ENCODE assay signal across 31 cellular contexts in genomic region chr12:23855813-23856212, GRCh38.
A peak's percentile ranks its signal among the peaks of the same experiment; 100 is the strongest.
DNase-seq lines count a peak whose midpoint lies in the region; ATAC-seq, FAIRE-seq and TF ChIP-seq lines count a peak whose summit lies in the region.
"Had no signal": no experiment of that assay in that cellular context is flagged by ENCODE, and none has a peak within 500 bp of the region (broad histone marks: within the 10 kb centered on the region; RNA-seq: fewer than 3 reads in every experiment).

No MANE protein-coding gene starts in this region.

- H3K9me2 ChIP-seq in PC-9 (ENCODE audit: insufficient read depth) = no peaks in the 10 kb centered on the region

- H3K36me3 ChIP-seq in GM12878 (ENCODE audit: control insufficient read depth in 2 of 2, insufficient read depth in 2 of 2, low read length in 1 of 2) = no peaks in the 10 kb centered on the region
- no peaks in the 10 kb centered on the region for H3K36me3 ChIP-seq in PC-9 (ENCODE audit: low read depth)
- H3K36me3 ChIP-seq: MG63, SJSA1, upper lobe of right lung had no signal

- SMC1A ChIA-PET in GM12878 (lab: Charles Lee; ENCODE audit: uncharacterized antibody, unreplicated experiment) = interaction anchor here (1.1 to 1.3 kb wide), 2 partner anchors 93 to 691 kb away, joined by 3 to 4 read pairs; no protein-coding TSS in a partner anchor

- H3K4me3 Mint-ChIP-seq in activated CD4-positive, alpha-beta memory T cell treated with anti-CD3 and anti-CD28 coated beads, Interleukin-2, amount 10 ng/mL, durations not matched to agents 7 days and 5 days = no peak overlapping the region
- H3K4me3 Mint-ChIP-seq in activated naive CD8-positive, alpha-beta T cell treated with anti-CD3 and anti-CD28 coated beads, Interleukin-2, amount 50 U/mL, for 24 hours = no peak overlapping the region
- H3K4me3 Mint-ChIP-seq: GM23338, natural killer cell had no signal

- H3K27me3 Mint-ChIP-seq in activated CD4-positive, alpha-beta memory T cell treated with anti-CD3 and anti-CD28 coated beads, Interleukin-2, amount 10 ng/mL, durations not matched to agents 7 days and 5 days = no peaks in the 10 kb centered on the region
- no peaks in the 10 kb centered on the region for H3K27me3 Mint-ChIP-seq in activated naive CD8-positive, alpha-beta T cell treated with anti-CD3 and anti-CD28 coated beads, Interleukin-2, amount 50 U/mL, for 24 hours

- no peaks in the 10 kb centered on the region for H3F3A ChIP-seq in PC-9 (ENCODE audit: insufficient read depth, low read depth)

- H3K4me1 ChIP-seq in GM12878 (ENCODE audit: control insufficient read depth, insufficient read depth, low read length) (no peaks in the 10 kb centered on the region), PC-9 (replicated peaks; ENCODE audit: insufficient read depth) (no peaks in the 10 kb centered on the region)
- H3K4me1 ChIP-seq: SJSA1, upper lobe of right lung had no signal

- POLR2A ChIA-PET in GM12878 (lab: Charles Lee) = no interaction called here
- POLR2A ChIA-PET in PC-9 (lab: Charles Lee; ENCODE audit: unreplicated experiment) = no interaction called here
- POLR2A ChIA-PET in activated CD4-positive, alpha-beta memory T cell treated with anti-CD3 and anti-CD28 coated beads, Interleukin-2, amount 10 ng/mL, durations not matched to agents 7 days and 5 days (lab: Charles Lee) = no interaction called here

- TF ChIP-seq CTCF in GM12878 (IDR thresholded peaks at IDR 0.05 in 2 of 3, conservative IDR thresholded peaks at IDR 0.05 in 1 of 3; ENCODE audit: control insufficient read depth in 2 of 3, extremely low read depth in 1 of 3, insufficient read depth in 1 of 3, low read depth in 3 of 3, low read length in 3 of 3) (no peak), PC-9 (conservative IDR thresholded peaks at IDR 0.05) (no peak)

- intact Hi-C loops in GM12878 (cut with micrococcal nuclease; ENCODE audit: unreplicated experiment) (no loop called here), PC-9 (cut with micrococcal nuclease; ENCODE audit: unreplicated experiment) (no loop called here)

- WGBS in GM12878 (ENCODE audit: insufficient coverage, insufficient replicate concordance, low lambda C conversion rate, missing lambda C conversion rate) = 1% methylated on average over 4 of the region's 4 CpGs

- ATAC-seq in GM18498 (IDR thresholded peaks at IDR 0.05; ENCODE audit: unreplicated experiment) (peak; percentile 58), GM19372 (IDR thresholded peaks at IDR 0.05; ENCODE audit: low read depth, unreplicated experiment) (peak; percentile 91), HG03354 (IDR thresholded peaks at IDR 0.05; ENCODE audit: poor library complexity, severe bottlenecking, unreplicated experiment) (peak; percentile 57), GM12878 (peak; percentile 84)
- ATAC-seq in activated naive CD8-positive, alpha-beta T cell treated with anti-CD3 and anti-CD28 coated beads, Interleukin-2, amount 50 U/mL, for 24 hours = no peak
- ATAC-seq: GM23338, mucosa of descending colon, natural killer cell, upper lobe of right lung had no signal

- H3K4me3 ChIP-seq in GM12878 (no peak overlapping the region), PC-9 (no peak overlapping the region)
- H3K4me3 ChIP-seq: coronary artery, GM23338, MG63, mucosa of descending colon, SJSA1, upper lobe of right lung had no signal

- in situ Hi-C loops in GM12878 (cut with MboI) = no loop called here

- H3K9ac ChIP-seq in GM12878 (ENCODE audit: control insufficient read depth, insufficient read depth, low read length) = no peak overlapping the region
- H3K9ac ChIP-seq: KMS-11 had no signal

- H3K27me3 ChIP-seq in GM12878 (replicated peaks in 1 of 2; ENCODE audit: control insufficient read depth in 2 of 2, insufficient read depth in 2 of 2, low read length in 1 of 2) (no peaks in the 10 kb centered on the region), PC-9 (ENCODE audit: insufficient read depth, low read depth) (0 out of 2 replicates have a peak, but pooled peaks cover 3% of the 10 kb centered on the region)
- H3K27me3 ChIP-seq: SJSA1, upper lobe of right lung had no signal

- DNase-seq in GM12878 (ENCODE audit: low read depth, low spot score) (peak; percentile 13), PC-9 (no peak), DMS153 treated with DMSO at 0.1 percent for 48 hours (lab: John Stamatoyannopoulos, UW; ENCODE audit: unreplicated experiment) (no peak)
- no peak for DNase-seq in activated CD4-positive, alpha-beta memory T cell treated with anti-CD3 and anti-CD28 coated beads, Interleukin-2, amount 10 ng/mL, durations not matched to agents 7 days and 5 days
- DNase-seq in activated naive CD8-positive, alpha-beta T cell treated with anti-CD3 and anti-CD28 coated beads, Interleukin-2, amount 50 U/mL, for 24 hours = no peak
- DNase-seq: 8988T; activated CD4-positive, CD25-positive, alpha-beta regulatory T cell; activated naive CD4-positive, alpha-beta T cell; caudate nucleus; DMS79 treated with DMSO at 0.1 percent for 48 hours; effector memory CD4-positive, alpha-beta T cell; GDM1; glutamatergic neuron; mammary epithelial cell; MG63; mucosa of descending colon; natural killer cell; NCI-H1417 treated with DMSO at 0.1 percent for 48 hours; NCI-H2081; NCI-H345; RPMI8226; stimulated activated naive CD4-positive, alpha-beta T cell; T-helper 1 cell; upper lobe of right lung had no signal

- H3K9me3 ChIP-seq in GM12878 (replicated peaks; ENCODE audit: control insufficient read depth, insufficient read depth, low read length) (no peaks in the 10 kb centered on the region), PC-9 (ENCODE audit: insufficient read depth, low read depth) (0 out of 2 replicates have a peak, but pooled peaks cover 2% of the 10 kb centered on the region)
- H3K9me3 ChIP-seq: MG63, mucosa of descending colon, SJSA1, upper lobe of right lung had no signal

- TF ChIP-seq POLR2A in GM12878 (IDR thresholded peaks at IDR 0.05; ENCODE audit: low read depth, low read length) = no peak

- H3K27ac ChIP-seq in GM12878 (ENCODE audit: control insufficient read depth, insufficient read depth) (no peak overlapping the region), PC-9 (no peak overlapping the region)
- H3K27ac ChIP-seq: coronary artery, KMS-11, SJSA1, upper lobe of right lung had no signal

- H3K4me2 ChIP-seq in GM12878 (ENCODE audit: control insufficient read depth, insufficient read depth) = 0 out of 2 replicates have a peak overlapping the region, but pooled peaks have one; percentile 13
- H3K4me2 ChIP-seq in PC-9 = no peak overlapping the region
- H3K4me2 ChIP-seq: GM23338, KMS-11 had no signal

- H3K4me1 Mint-ChIP-seq in activated CD4-positive, alpha-beta memory T cell treated with anti-CD3 and anti-CD28 coated beads, Interleukin-2, amount 10 ng/mL, durations not matched to agents 7 days and 5 days = no peaks in the 10 kb centered on the region
- no peaks in the 10 kb centered on the region for H3K4me1 Mint-ChIP-seq in activated naive CD8-positive, alpha-beta T cell treated with anti-CD3 and anti-CD28 coated beads, Interleukin-2, amount 50 U/mL, for 24 hours
- H3K4me1 Mint-ChIP-seq: natural killer cell had no signal

- no peaks in the 10 kb centered on the region for H3K79me2 ChIP-seq in GM12878 (ENCODE audit: control insufficient read depth, insufficient read depth, low read length)
- no peaks in the 10 kb centered on the region for H3K79me2 ChIP-seq in PC-9 (ENCODE audit: low read depth)

- H2AFZ ChIP-seq in GM12878 (ENCODE audit: control insufficient read depth, low read depth, low read length) (no peak overlapping the region), PC-9 (no peak overlapping the region)
- H2AFZ ChIP-seq: GM23338 had no signal

- no peak for TF ChIP-seq EP300 in GM12878 (IDR thresholded peaks at IDR 0.05; ENCODE audit: borderline replicate concordance in 1 of 2, control insufficient read depth in 1 of 2, low read depth in 2 of 2, low read length in 2 of 2)

- H4K20me1 ChIP-seq in GM12878 (ENCODE audit: control insufficient read depth, insufficient read depth) (no peaks in the 10 kb centered on the region), PC-9 (ENCODE audit: insufficient read depth) (no peaks in the 10 kb centered on the region)

- H3K9me3 Mint-ChIP-seq in activated CD4-positive, alpha-beta memory T cell treated with anti-CD3 and anti-CD28 coated beads, Interleukin-2, amount 10 ng/mL, durations not matched to agents 7 days and 5 days = peaks cover 5% of the 10 kb centered on the region
- H3K9me3 Mint-ChIP-seq in activated naive CD8-positive, alpha-beta T cell treated with anti-CD3 and anti-CD28 coated beads, Interleukin-2, amount 50 U/mL, for 24 hours = peaks cover 12% of the 10 kb centered on the region

- CTCF ChIA-PET in GM12878 (lab: Yijun Ruan, JAX) (interaction anchor here (1.6 kb wide), 1 partner anchor 19 kb away, joined by 4 read pairs; no protein-coding TSS in a partner anchor), PC-9 (lab: Charles Lee) (no interaction called here)
- CTCF ChIA-PET in activated CD4-positive, alpha-beta memory T cell treated with anti-CD3 and anti-CD28 coated beads, Interleukin-2, amount 10 ng/mL, durations not matched to agents 7 days and 5 days (lab: Charles Lee) = no interaction called here

- no peak overlapping the region for H3K27ac Mint-ChIP-seq in activated CD4-positive, alpha-beta memory T cell treated with anti-CD3 and anti-CD28 coated beads, Interleukin-2, amount 10 ng/mL, durations not matched to agents 7 days and 5 days
- H3K27ac Mint-ChIP-seq in activated naive CD8-positive, alpha-beta T cell treated with anti-CD3 and anti-CD28 coated beads, Interleukin-2, amount 50 U/mL, for 24 hours = no peak overlapping the region
- H3K27ac Mint-ChIP-seq: GM23338, natural killer cell had no signal

- no peaks in the 10 kb centered on the region for H3K36me3 Mint-ChIP-seq in activated CD4-positive, alpha-beta memory T cell treated with anti-CD3 and anti-CD28 coated beads, Interleukin-2, amount 10 ng/mL, durations not matched to agents 7 days and 5 days (ENCODE audit: low read depth)
- no peaks in the 10 kb centered on the region for H3K36me3 Mint-ChIP-seq in activated naive CD8-positive, alpha-beta T cell treated with anti-CD3 and anti-CD28 coated beads, Interleukin-2, amount 50 U/mL, for 24 hours (ENCODE audit: low read depth)

- BruUV-seq in GM12878 (replicated peaks; lab: Mats Ljungman, UMichigan) = no TSS peak
- no TSS peak for BruUV-seq in PC-9 (replicated peaks; lab: Mats Ljungman, UMichigan)

- FAIRE-seq in GM12878 (lab: Jason Lieb, UNC) = no peak

- no peak for TF ChIP-seq RAD21 in GM12878 (IDR thresholded peaks at IDR 0.05; ENCODE audit: insufficient read depth, low read depth, low read length)

- RAD21 ChIA-PET in GM12878 (lab: Charles Lee; ENCODE audit: unreplicated experiment) = interaction anchor here (0.9 to 1.3 kb wide), 3 partner anchors 26 to 68 kb away, joined by 3 to 4 read pairs (median 3); no protein-coding TSS in a partner anchor

TF ChIP-seq in GM12878, 131 proteins besides CTCF, POLR2A, EP300 and RAD21 (continues in another document):
- 0 out of 2 replicates have a peak, but pooled peaks have one; percentile 23 for TF ChIP-seq MTA2 (IDR thresholded peaks at IDR 0.05; ENCODE audit: low read depth)
